In the genomic region with DNA sequence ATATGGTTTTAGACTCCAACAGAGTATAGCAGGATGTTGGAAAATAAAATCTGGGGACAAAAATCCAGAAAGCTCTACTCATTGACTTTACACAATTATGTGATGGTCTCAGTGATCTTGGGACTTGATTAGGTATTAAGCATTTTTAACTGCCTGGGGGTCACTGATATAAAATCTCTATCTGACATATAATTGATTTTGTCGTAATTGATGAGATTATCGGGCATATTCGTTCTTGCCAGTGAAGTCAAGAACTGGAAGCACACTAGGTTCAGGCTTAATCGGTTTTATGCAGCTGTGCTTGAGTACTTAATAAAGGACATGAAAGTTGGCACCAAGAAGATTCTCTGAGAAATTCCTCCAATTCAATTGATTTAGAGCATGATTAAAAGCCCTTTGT, we compare ENCODE assay signal across 31 cellular contexts.
"Had no signal": no experiment of that assay in that cellular context is flagged by ENCODE, and none has a peak within 500 bp of the region (broad histone marks: within the 10 kb centered on the region; RNA-seq: fewer than 3 reads in every experiment).

No MANE protein-coding gene starts in this region.

- H3K4me3 ChIP-seq: adrenal gland, ascending aorta, body of pancreas, breast epithelium, cardiac muscle cell had no signal

- H3K9me3 ChIP-seq: adrenal gland, body of pancreas had no signal

- H3K4me1 ChIP-seq: adrenal gland, ascending aorta, body of pancreas, breast epithelium had no signal

- H3K36me3 ChIP-seq: adrenal gland, ascending aorta, brain microvascular endothelial cell, breast epithelium, cardiac muscle cell had no signal

- DNase-seq: activated effector memory CD4-positive, alpha-beta T cell treated with anti-CD3 and anti-CD28 coated beads, Interleukin-2, amount 50 U/mL, for 16 hours; activated effector memory CD4-positive, alpha-beta T cell treated with Interleukin-2 at 50 U/mL for 16 hours; activated gamma-delta T cell; activated gamma-delta T cell treated with Interleukin-2 at 50 U/mL for 16 hours; activated naive CD4-positive, alpha-beta T cell; activated naive CD4-positive, alpha-beta T cell treated with anti-CD3 and anti-CD28 coated beads for 36 hours; activated naive CD4-positive, alpha-beta T cell treated with anti-CD3 and anti-CD28 coated beads, Interleukin-2, amount 10 ng/mL, durations not matched to agents 7 days and 5 days; activated naive CD4-positive, alpha-beta T cell treated with anti-CD3 and anti-CD28 coated beads, Interleukin-2, amount 50 U/mL, for 16 hours; activated naive CD4-positive, alpha-beta T cell treated with Interleukin-2 at 50 U/mL for 16 hours; activated naive CD8-positive, alpha-beta T cell treated with anti-CD3 and anti-CD28 coated beads for 36 hours; activated naive CD8-positive, alpha-beta T cell treated with anti-CD3 and anti-CD28 coated beads, Interleukin-2, amount 10 ng/mL, durations not matched to agents 7 days and 5 days; activated naive CD8-positive, alpha-beta T cell treated with anti-CD3 and anti-CD28 coated beads, Interleukin-2, amount 50 U/mL, for 24 hours; activated T-cell treated with anti-CD3 and anti-CD28 coated beads, Interleukin-2, amount 50 U/mL, for 24 hours; activated T-cell treated with anti-CD3 and anti-CD28 coated beads, Interleukin-2, amount 50 U/mL, for 4 hours; activated T-cell treated with anti-CD3 and anti-CD28 coated beads, Interleukin-2, amount 50 U/mL, for 48 hours; activated T-cell treated with anti-CD3 and anti-CD28 coated beads, Interleukin-2, amount 50 U/mL, for 72 hours; adrenal gland; amniotic stem cell; amygdala; anterior cingulate cortex; aorta; body of pancreas; brain microvascular endothelial cell; caudate nucleus; central memory CD4-positive, alpha-beta T cell; cerebellar nuclear complex had no signal

- H3K27me3 ChIP-seq: adrenal gland, ascending aorta, body of pancreas, brain microvascular endothelial cell, breast epithelium, cardiac muscle cell had no signal

- ATAC-seq: activated naive CD4-positive, alpha-beta T cell treated with anti-CD3 and anti-CD28 coated beads, Interleukin-2, amount 50 U/mL, for 72 hours; activated naive CD8-positive, alpha-beta T cell treated with anti-CD3 and anti-CD28 coated beads, Interleukin-2, amount 50 U/mL, for 24 hours; activated T-cell treated with anti-CD3 and anti-CD28 coated beads, Interleukin-2, amount 50 U/mL, for 4 hours; activated T-cell treated with anti-CD3 and anti-CD28 coated beads, Interleukin-2, amount 50 U/mL, for 72 hours; activated T-helper 17 cell treated with anti-CD3 and anti-CD28 coated beads, Interleukin-2, amount 50 U/mL, for 72 hours; body of pancreas had no signal

- H3K27ac ChIP-seq: adrenal gland, ascending aorta, body of pancreas, brain microvascular endothelial cell, breast epithelium, cardiac muscle cell had no signal
